Comparison of ENCODE assay signal across 16 cellular contexts in the genomic region with DNA sequence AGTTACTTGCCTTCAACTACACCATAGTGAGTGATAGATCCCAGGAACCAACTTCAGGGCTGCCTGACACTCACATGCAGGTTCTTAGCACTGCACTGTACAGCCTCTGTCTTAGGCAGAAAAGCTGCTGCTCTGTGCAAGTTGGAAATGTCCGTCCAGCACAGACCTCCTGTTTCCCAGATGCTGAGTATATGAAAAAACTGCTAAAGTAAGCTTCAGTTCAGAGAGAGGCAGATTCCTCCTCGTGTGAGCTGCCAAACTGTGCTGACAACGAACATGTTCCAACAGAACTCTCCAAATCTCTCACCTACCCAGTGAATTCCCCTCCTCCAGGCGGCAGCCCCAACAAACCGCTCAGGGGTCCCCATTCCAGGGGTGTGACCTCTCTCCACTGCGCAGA.
"Had no signal": no experiment of that assay in that cellular context is flagged by ENCODE, and none has a peak within 500 bp of the region (broad histone marks: within the 10 kb centered on the region; RNA-seq: fewer than 3 reads in every experiment).

No MANE protein-coding gene starts in this region.

- H3K4me3 ChIP-seq: hepatocyte, lower lobe of right lung, SJCRH30, stomach, tibial nerve had no signal

- H2AFZ ChIP-seq: hepatocyte had no signal

- H3K27ac ChIP-seq: hepatocyte, lower lobe of right lung, SJCRH30, tibial nerve had no signal

- ATAC-seq: activated CD8-positive, alpha-beta memory T cell treated with anti-CD3 and anti-CD28 coated beads, Interleukin-2, amount 10 ng/mL, durations not matched to agents 7 days and 5 days; lower lobe of right lung; natural killer cell treated with Interleukin-12 subunit alpha and Interleukin-12 subunit beta and Interleukin-15 and Interleukin-18, amount 100 ng/mL, for 72 hours had no signal

- H3K79me2 ChIP-seq: hepatocyte had no signal

- H3K9me3 ChIP-seq: lower lobe of right lung, SJCRH30, stomach had no signal

- H3K4me3 Mint-ChIP-seq: activated CD8-positive, alpha-beta memory T cell treated with anti-CD3 and anti-CD28 coated beads, Interleukin-2, amount 10 ng/mL, durations not matched to agents 7 days and 5 days; activated naive CD8-positive, alpha-beta T cell treated with anti-CD3 and anti-CD28 coated beads for 36 hours; natural killer cell treated with Interleukin-12 subunit alpha and Interleukin-12 subunit beta and Interleukin-15 and Interleukin-18, amount 100 ng/mL, for 72 hours; T-helper 2 cell treated with Interferon-gamma antibody and Interleukin-4, amounts not matched to agents 5 μg/mL and 100 μg/mL, for 36 hours had no signal

- H3K27me3 ChIP-seq: hepatocyte, SJCRH30, stomach, tibial nerve had no signal

- H3K36me3 ChIP-seq: lower lobe of right lung, SJCRH30, stomach, tibial nerve had no signal

- DNase-seq: activated CD4-positive, alpha-beta T cell treated with anti-CD3 and anti-CD28 coated beads, Interleukin-2, amount 50 U/mL, for 48 hours; activated CD4-positive, CD25-positive, alpha-beta regulatory T cell treated with anti-CD3 and anti-CD28 coated beads, Interleukin-2, amount 50 U/mL, for 72 hours; activated CD8-positive, alpha-beta memory T cell treated with anti-CD3 and anti-CD28 coated beads, Interleukin-2, amount 10 ng/mL, durations not matched to agents 7 days and 5 days; activated gamma-delta T cell treated with Interleukin-2 at 50 U/mL for 16 hours; activated naive CD8-positive, alpha-beta T cell treated with anti-CD3 and anti-CD28 coated beads for 36 hours; activated T-cell treated with anti-CD3 and anti-CD28 coated beads, Interleukin-2, amount 50 U/mL, for 48 hours; anterior cingulate cortex; lower lobe of right lung; SJCRH30; stimulated activated CD4-positive, alpha-beta T cell treated with anti-CD3 and anti-CD28 coated beads, Interleukin-15, amount 100 ng/mL, for 24 hours; stomach had no signal

- H3K27ac Mint-ChIP-seq: activated CD8-positive, alpha-beta memory T cell treated with anti-CD3 and anti-CD28 coated beads, Interleukin-2, amount 10 ng/mL, durations not matched to agents 7 days and 5 days; activated naive CD8-positive, alpha-beta T cell treated with anti-CD3 and anti-CD28 coated beads for 36 hours; natural killer cell treated with Interleukin-12 subunit alpha and Interleukin-12 subunit beta and Interleukin-15 and Interleukin-18, amount 100 ng/mL, for 72 hours; T-helper 2 cell treated with Interferon-gamma antibody and Interleukin-4, amounts not matched to agents 5 μg/mL and 100 μg/mL, for 36 hours had no signal

- H3K36me3 Mint-ChIP-seq: activated CD8-positive, alpha-beta memory T cell treated with anti-CD3 and anti-CD28 coated beads, Interleukin-2, amount 10 ng/mL, durations not matched to agents 7 days and 5 days had no signal

- H3K4me2 ChIP-seq: hepatocyte had no signal

- H3K4me1 ChIP-seq: lower lobe of right lung, SJCRH30 had no signal

- FAIRE-seq: bronchial epithelial cell had no signal

- H3K27me3 Mint-ChIP-seq: activated CD8-positive, alpha-beta memory T cell treated with anti-CD3 and anti-CD28 coated beads, Interleukin-2, amount 10 ng/mL, durations not matched to agents 7 days and 5 days had no signal
